ENCODE assay signal across 12 cellular contexts in the genomic region with DNA sequence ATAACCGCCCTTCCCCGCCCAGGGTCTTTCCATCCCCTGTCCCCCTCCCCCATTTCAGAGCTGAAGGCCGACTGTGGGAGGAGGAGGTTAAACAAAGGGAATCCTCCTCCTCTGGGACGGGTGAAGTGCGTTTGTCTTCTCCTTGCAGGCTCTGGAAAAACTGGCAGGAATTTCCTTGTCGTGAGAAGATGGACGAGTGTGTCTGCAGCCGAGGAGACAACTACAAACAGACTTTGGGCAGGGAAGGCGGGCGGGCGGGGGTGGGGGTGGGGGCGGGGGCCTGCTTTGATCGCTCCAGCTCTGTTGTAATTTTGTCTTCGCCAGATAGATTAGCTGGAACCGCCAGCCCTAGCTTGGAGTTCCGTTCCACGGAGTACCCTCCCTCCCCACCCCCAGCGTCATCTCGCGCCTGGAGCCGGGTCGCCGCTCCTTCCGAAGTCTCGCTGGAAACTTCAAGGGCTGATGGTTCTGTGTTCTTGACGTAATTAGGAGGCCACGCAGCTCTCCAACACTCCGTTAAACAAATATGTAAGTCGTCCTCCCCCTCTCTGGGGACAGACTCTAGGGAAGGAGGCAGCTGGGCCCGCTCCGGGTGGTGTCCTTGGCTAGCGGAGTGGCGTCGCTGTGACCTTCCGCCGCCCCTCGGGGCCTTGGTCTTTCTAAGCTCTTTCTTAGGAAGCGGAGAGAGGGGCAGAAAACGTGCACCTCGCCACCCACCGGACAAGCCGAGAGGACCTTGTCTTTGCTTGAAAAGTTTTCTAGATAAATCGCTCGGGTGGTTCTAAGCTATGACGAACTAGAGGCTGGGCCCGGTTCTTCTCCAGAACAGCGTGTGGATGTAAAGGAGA. TPM values are rescaled to one million over a fixed set of nuclear protein-coding genes. Genes with fewer than 3 reads are reported as not detected.
DNase-seq lines count a peak whose midpoint lies in the region; ATAC-seq and TF ChIP-seq lines count a peak whose summit lies in the region.
"Had no signal": no experiment of that assay in that cellular context is flagged by ENCODE, and none has a peak within 500 bp of the region (broad histone marks: within the 10 kb centered on the region; RNA-seq: fewer than 3 reads in every experiment).

No MANE protein-coding gene starts in this region.

- H3K36me3 Mint-ChIP-seq in activated naive CD8-positive, alpha-beta T cell = no peaks in the 10 kb centered on the region
- H3K36me3 Mint-ChIP-seq in activated naive CD8-positive, alpha-beta T cell treated with anti-CD3 and anti-CD28 coated beads for 36 hours = no peaks in the 10 kb centered on the region
- peaks cover 0 to 1% of the 10 kb centered on the region in 2 donors for H3K36me3 Mint-ChIP-seq in stimulated activated naive B cell treated with anti-CD40 and anti-IgM and Interleukin-4, amounts not matched to agents 10 μg/mL and 1 μg/mL and 100 μg/mL, for 72 hours

- H3K36me3 ChIP-seq in OCI-LY3 (replicated peaks; ENCODE audit: low read depth, low read length) (no peaks in the 10 kb centered on the region), tibial nerve (no peaks in the 10 kb centered on the region), lower lobe of right lung (no peaks in the 10 kb centered on the region)

- no peaks in the 10 kb centered on the region for H4K20me1 ChIP-seq in OCI-LY3 (ENCODE audit: insufficient read depth, low read length)

- peak; percentile 29 to 37 for ATAC-seq in stimulated activated naive B cell treated with anti-CD40 and anti-IgM and Interleukin-4, amounts not matched to agents 10 μg/mL and 1 μg/mL and 100 μg/mL, for 72 hours (replicated peaks)
- no peak for ATAC-seq in lower lobe of right lung

- H3K4me1 ChIP-seq in OCI-LY3 (ENCODE audit: low read length) (peaks cover 30% of the 10 kb centered on the region), tibial nerve (peaks cover 0 to 48% (median 18%) of the 10 kb centered on the region in 4 donors), lower lobe of right lung (peaks cover 35% of the 10 kb centered on the region)

- no peak overlapping the region for H3K27ac Mint-ChIP-seq in activated naive CD8-positive, alpha-beta T cell
- no peak overlapping the region for H3K27ac Mint-ChIP-seq in activated naive CD8-positive, alpha-beta T cell treated with anti-CD3 and anti-CD28 coated beads for 36 hours
- H3K27ac Mint-ChIP-seq in stimulated activated naive B cell treated with anti-CD40 and anti-IgM and Interleukin-4, amounts not matched to agents 10 μg/mL and 1 μg/mL and 100 μg/mL, for 72 hours = no peak overlapping the region

- WGBS in tibial nerve, 2 donors = 11 to 14% methylated on average over 36 to 37 of the region's 47 CpGs

- H3K9me3 ChIP-seq in OCI-LY3 (ENCODE audit: insufficient read depth, low read length) (no peaks in the 10 kb centered on the region), tibial nerve (no peaks in the 10 kb centered on the region), lower lobe of right lung (no peaks in the 10 kb centered on the region)

- peak overlapping the region; percentile 47 for H3K4me3 Mint-ChIP-seq in activated naive CD8-positive, alpha-beta T cell
- H3K4me3 Mint-ChIP-seq in activated naive CD8-positive, alpha-beta T cell treated with anti-CD3 and anti-CD28 coated beads for 36 hours = no peak overlapping the region
- H3K4me3 Mint-ChIP-seq in stimulated activated naive B cell treated with anti-CD40 and anti-IgM and Interleukin-4, amounts not matched to agents 10 μg/mL and 1 μg/mL and 100 μg/mL, for 72 hours = peak overlapping the region; percentile 39 to 52

- intact Hi-C loops in lower lobe of right lung (cut with DNase I) = no loop called here

- no peak for TF ChIP-seq POLR2A in tibial nerve (IDR thresholded peaks at IDR 0.05)

- H3K27me3 Mint-ChIP-seq in activated naive CD8-positive, alpha-beta T cell = peaks cover 61% of the 10 kb centered on the region
- peaks cover 94% of the 10 kb centered on the region for H3K27me3 Mint-ChIP-seq in activated naive CD8-positive, alpha-beta T cell treated with anti-CD3 and anti-CD28 coated beads for 36 hours
- peaks cover 62 to 84% of the 10 kb centered on the region in 2 donors for H3K27me3 Mint-ChIP-seq in stimulated activated naive B cell treated with anti-CD40 and anti-IgM and Interleukin-4, amounts not matched to agents 10 μg/mL and 1 μg/mL and 100 μg/mL, for 72 hours

- H3K79me2 ChIP-seq in OCI-LY3 (ENCODE audit: low read length) = no peaks in the 10 kb centered on the region

- no peak overlapping the region for H3K9ac ChIP-seq in OCI-LY3 (ENCODE audit: low read length)

- H3K9me3 Mint-ChIP-seq in activated naive CD8-positive, alpha-beta T cell (ENCODE audit: low read depth) = no peaks in the 10 kb centered on the region
- peaks cover 2% of the 10 kb centered on the region for H3K9me3 Mint-ChIP-seq in activated naive CD8-positive, alpha-beta T cell treated with anti-CD3 and anti-CD28 coated beads for 36 hours
- peaks cover 0 to 2% of the 10 kb centered on the region in 2 donors for H3K9me3 Mint-ChIP-seq in stimulated activated naive B cell treated with anti-CD40 and anti-IgM and Interleukin-4, amounts not matched to agents 10 μg/mL and 1 μg/mL and 100 μg/mL, for 72 hours

- no peak overlapping the region for H2AFZ ChIP-seq in OCI-LY3 (ENCODE audit: low read depth, low read length)

- peak overlapping the region; percentile 62 for H3K4me3 ChIP-seq in OCI-LY3 (ENCODE audit: low read length)
- peak overlapping the region; percentile 8 for H3K4me3 ChIP-seq in iPS-11a (ENCODE audit: low read depth, low read length)
- H3K4me3 ChIP-seq in tibial nerve = no peak overlapping the region
- no peak overlapping the region for H3K4me3 ChIP-seq in lower lobe of right lung

- TF ChIP-seq CTCF in OCI-LY3 (IDR thresholded peaks at IDR 0.05; ENCODE audit: low read depth, low read length) = no peak
- no peak for TF ChIP-seq CTCF in tibial nerve (IDR thresholded peaks at IDR 0.05)
- TF ChIP-seq CTCF in lower lobe of right lung (IDR thresholded peaks at IDR 0.05) = no peak

- H3K27me3 ChIP-seq in OCI-LY3 (ENCODE audit: low read depth, low read length) = peaks cover 53% of the 10 kb centered on the region
- peaks cover 13 to 97% of the 10 kb centered on the region in 2 donors for H3K27me3 ChIP-seq in tibial nerve
- peaks cover 88% of the 10 kb centered on the region for H3K27me3 ChIP-seq in lower lobe of right lung (ENCODE audit: low read depth)

- no peak for TF ChIP-seq EP300 in tibial nerve (IDR thresholded peaks at IDR 0.05)

- H3K4me1 Mint-ChIP-seq in activated naive CD8-positive, alpha-beta T cell (ENCODE audit: low read depth) = peaks cover 45% of the 10 kb centered on the region
- peaks cover 31% of the 10 kb centered on the region for H3K4me1 Mint-ChIP-seq in activated naive CD8-positive, alpha-beta T cell treated with anti-CD3 and anti-CD28 coated beads for 36 hours
- peaks cover 27 to 42% of the 10 kb centered on the region in 2 donors for H3K4me1 Mint-ChIP-seq in stimulated activated naive B cell treated with anti-CD40 and anti-IgM and Interleukin-4, amounts not matched to agents 10 μg/mL and 1 μg/mL and 100 μg/mL, for 72 hours

- no peak for DNase-seq in activated naive CD8-positive, alpha-beta T cell treated with anti-CD3 and anti-CD28 coated beads for 36 hours
- no peak for DNase-seq in stimulated activated naive B cell treated with anti-CD40 and anti-IgM and Interleukin-4, amounts not matched to agents 10 μg/mL and 1 μg/mL and 100 μg/mL, for 72 hours
- DNase-seq in NCI-H2107 treated with DMSO at 0.1 percent for 48 hours (lab: John Stamatoyannopoulos, UW; ENCODE audit: unreplicated experiment) (no peak), tibial nerve (ENCODE audit: low spot score in 2 of 2) (no peak), lower lobe of right lung (no peak)
- DNase-seq: KBM-7; NCI-H2171; stimulated activated naive CD4-positive, alpha-beta T cell treated with Interleukin-2 at 50 U/mL for 16 hours had no signal

- peak overlapping the region; percentile 37 for H3K4me2 ChIP-seq in OCI-LY3 (ENCODE audit: low read length)

- H3K27ac ChIP-seq in OCI-LY3 (ENCODE audit: low read length) = no peak overlapping the region
- no peak overlapping the region for H3K27ac ChIP-seq in tibial nerve
- no peak overlapping the region for H3K27ac ChIP-seq in lower lobe of right lung

RNA-seq across cellular contexts. Expression of a gene that starts 6.2 kb away (rescaled TPM):
- total RNA-seq in activated naive CD8-positive, alpha-beta T cell treated with anti-CD3 and anti-CD28 coated beads for 36 hours = not detected
- total RNA-seq in tibial nerve = not detected
- total RNA-seq in lower lobe of right lung = not detected
- total RNA-seq: lung microvascular endothelial cell had no signal

Comparison
In these comparisons a context has a peak if more than half of its experiments do, and no peak if none do; other contexts are left out.
1. H3K4me3 ChIP-seq: peak in OCI-LY3 (single experiment) and iPS-11a (single experiment); none in tibial nerve (0 of 4) and lower lobe of right lung (single experiment).
2. ATAC-seq: peak in stimulated activated naive B cell treated with anti-CD40 and anti-IgM and Interleukin-4, amounts not matched to agents 10 μg/mL and 1 μg/mL and 100 μg/mL, for 72 hours (2 of 2); none in lower lobe of right lung (0 of 2).